In the genomic region with DNA sequence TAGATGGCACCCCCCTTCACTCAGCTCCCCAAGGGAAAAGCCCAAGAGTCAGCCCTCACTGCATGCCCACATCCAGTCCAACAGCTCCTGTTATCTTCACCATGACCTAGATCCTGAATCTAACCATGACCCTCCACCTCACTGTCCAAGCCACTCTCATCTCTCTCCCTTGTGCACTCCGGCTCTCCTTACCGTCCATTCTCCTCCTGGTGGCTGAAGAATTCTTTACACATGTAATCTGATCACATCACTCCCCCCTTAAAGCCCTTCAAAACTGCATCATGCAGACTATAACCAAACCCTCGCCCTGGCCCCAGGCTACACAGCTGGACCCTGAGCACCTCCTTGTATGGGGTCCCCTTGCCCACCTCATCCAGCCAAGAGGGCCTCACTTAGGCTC, we compare ENCODE assay signal across 13 cellular contexts. TPM values are rescaled to one million over a fixed set of nuclear protein-coding genes. Genes with fewer than 3 reads are reported as not detected.
DNase-seq lines count a peak whose midpoint lies in the region; ATAC-seq and TF ChIP-seq lines count a peak whose summit lies in the region.
"Had no signal": no experiment of that assay in that cellular context is flagged by ENCODE, and none has a peak within 500 bp of the region (broad histone marks: within the 10 kb centered on the region; RNA-seq: fewer than 3 reads in every experiment).

No MANE protein-coding gene starts in this region.

- DNase-seq in NCI-H510A treated with DMSO at 0.1 percent for 48 hours (lab: John Stamatoyannopoulos, UW) (peak; percentile 46), NCI-H510A (lab: John Stamatoyannopoulos, UW) (no peak), SHP77 (lab: John Stamatoyannopoulos, UW) (peak; percentile 58 to 69), fibroblast of villous mesenchyme (ENCODE audit: low read depth) (peak; percentile 42), SIG-M5 (lab: John Stamatoyannopoulos, UW) (no peak)
- DNase-seq: activated CD8-positive, alpha-beta memory T cell treated with anti-CD3 and anti-CD28 coated beads for 24 hours; MM.1S; naive thymus-derived CD8-positive, alpha-beta T cell had no signal

- no peak for ATAC-seq in GM18867 (IDR thresholded peaks at IDR 0.05; ENCODE audit: unreplicated experiment)
- no peak for ATAC-seq in HG02973 (IDR thresholded peaks at IDR 0.05; ENCODE audit: unreplicated experiment)
- ATAC-seq: GM12878; naive thymus-derived CD8-positive, alpha-beta T cell had no signal

- no peak overlapping the region for H3K4me3 ChIP-seq in fibroblast of villous mesenchyme (ENCODE audit: low read depth, low read length)
- H3K4me3 ChIP-seq: GM12878, SJSA1 had no signal

- TF ChIP-seq CTCF in fibroblast of villous mesenchyme (IDR thresholded peaks at IDR 0.05; ENCODE audit: insufficient read depth, low read depth, low read length), result peak; percentile 51

- peak overlapping the region; percentile 60 for H3K27ac ChIP-seq in temporal lobe (ENCODE audit: low read depth, low read length)
- H3K27ac ChIP-seq: SJSA1 had no signal

RNA-seq across cellular contexts. Expression of a gene that starts 14.0 kb away (rescaled TPM):
- total RNA-seq in fibroblast of villous mesenchyme (8.1 and 16.0 TPM in 2 replicates), temporal lobe (4.7 TPM)

RNA-seq across cellular contexts. Expression of a gene that starts 16.7 kb away (rescaled TPM):
- total RNA-seq in fibroblast of villous mesenchyme (85.9 and 99.9 TPM in 2 replicates), temporal lobe (699 TPM)

RNA-seq across cellular contexts. Expression of a gene that starts 30.2 kb away (rescaled TPM):
- total RNA-seq in fibroblast of villous mesenchyme (2.9 and 3.5 TPM in 2 replicates), temporal lobe (0.98 TPM)
- total RNA-seq: naive thymus-derived CD8-positive, alpha-beta T cell had no signal

Comparison
In these comparisons a context has a peak if more than half of its experiments do, and no peak if none do; other contexts are left out.
1. DNase-seq: peak in NCI-H510A treated with DMSO at 0.1 percent for 48 hours (single experiment), SHP77 (2 of 2) and fibroblast of villous mesenchyme (single experiment); none in NCI-H510A (single experiment) and SIG-M5 (single experiment).